Comparison of ENCODE assay signal across 17 cellular contexts in genomic region chr9:86096382-86096781, GRCh38. TPM values are rescaled to one million over a fixed set of nuclear protein-coding genes. Genes with fewer than 3 reads are reported as not detected.
DNase-seq lines count a peak whose midpoint lies in the region; TF ChIP-seq lines count a peak whose summit lies in the region.
"Had no signal": no experiment of that assay in that cellular context is flagged by ENCODE, and none has a peak within 500 bp of the region (broad histone marks: within the 10 kb centered on the region; RNA-seq: fewer than 3 reads in every experiment).

No MANE protein-coding gene starts in this region.

- DNase-seq in DMS 273 (lab: John Stamatoyannopoulos, UW; ENCODE audit: unreplicated experiment) (peak; percentile 15), DMS 273 treated with DMSO at 0.1 percent for 48 hours (lab: John Stamatoyannopoulos, UW) (no peak), glomerular visceral epithelial cell (ENCODE audit: extremely low spot score) (peak; percentile 25), stomach (no peak), cerebellum (ENCODE audit: low spot score) (no peak), NCI-H748 treated with DMSO at 0.1 percent for 48 hours (lab: John Stamatoyannopoulos, UW) (no peak), amygdala (lab: John Stamatoyannopoulos, UW) (no peak)
- DNase-seq: activated CD8-positive, alpha-beta memory T cell treated with anti-CD3 and anti-CD28 coated beads, Interleukin-2, amount 50 U/mL, for 48 hours; CD4-positive, alpha-beta T cell; hypothalamus; naive thymus-derived CD4-positive, alpha-beta T cell; NCI-H1092 treated with DMSO at 0.1 percent for 48 hours; T-cell had no signal

- intact Hi-C loops in stomach (cut with DNase I; ENCODE audit: low total_unique reads), result no loop called here

- H3K4me3 ChIP-seq in stomach, result peak overlapping the region in 1 of 4 donors; percentile 13
- H3K4me3 ChIP-seq: thoracic aorta had no signal

- TF ChIP-seq EP300 in stomach (IDR thresholded peaks at IDR 0.05), result no peak

- TF ChIP-seq CTCF in VCaP (conservative IDR thresholded peaks at IDR 0.05) (no peak), stomach (IDR thresholded peaks at IDR 0.05) (no peak)

- peak overlapping the region; percentile 93 for H3K27ac ChIP-seq in VCaP
- peak overlapping the region in 1 of 5 donors; percentile 48 for H3K27ac ChIP-seq in stomach
- H3K27ac ChIP-seq: 22Rv1, epithelial cell of prostate, thoracic aorta had no signal

- no peaks in the 10 kb centered on the region for H3K36me3 ChIP-seq in stomach
- H3K36me3 ChIP-seq: thoracic aorta had no signal

- H3K9me3 ChIP-seq in stomach, result no peaks in the 10 kb centered on the region
- H3K9me3 ChIP-seq: thoracic aorta had no signal

- 31 to 44% (median 41%) methylated on average over 2 of the region's 2 CpGs for whole genome bisulfite sequencing in stomach, 5 donors

- no peak for TF ChIP-seq POLR2A in stomach (IDR thresholded peaks at IDR 0.05)

- H3K4me1 ChIP-seq in stomach, result peaks cover 7 to 36% (median 26%) of the 10 kb centered on the region in 4 donors

- peaks cover 0 to 22% (median 9%) of the 10 kb centered on the region in 3 donors for H3K27me3 ChIP-seq in stomach

RNA-seq across cellular contexts. Expression of gene GOLM1, which starts 3.0 kb away (rescaled TPM):
- 100 to 1,000 TPM in 3 of 5 donors, 10 to 100 TPM in 2; 33.3 to 160 (median 134) TPM for total RNA-seq in stomach
- 10 to 100 TPM; 16.0 to 34.1 (median 24.4) TPM for polyA plus RNA-seq in stomach
- total RNA-seq in cerebellum, result 74.3 TPM

Comparison
In these comparisons a context has a peak if more than half of its experiments do, and no peak if none do; other contexts are left out.
1. DNase-seq: peak in DMS 273 (single experiment) and glomerular visceral epithelial cell (single experiment); none in DMS 273 treated with DMSO at 0.1 percent for 48 hours (single experiment), stomach (single experiment), cerebellum (single experiment), NCI-H748 treated with DMSO at 0.1 percent for 48 hours (single experiment) and amygdala (0 of 56).